19 cellular contexts compared by ENCODE assay signal in genomic region chr5:95803271-95804148, GRCh38. TPM values are rescaled to one million over a fixed set of nuclear protein-coding genes. Genes with fewer than 3 reads are reported as not detected.
DNase-seq lines count a peak whose midpoint lies in the region; ATAC-seq and TF ChIP-seq lines count a peak whose summit lies in the region.
"Had no signal": no experiment of that assay in that cellular context is flagged by ENCODE, and none has a peak within 500 bp of the region (broad histone marks: within the 10 kb centered on the region; RNA-seq: fewer than 3 reads in every experiment).

No MANE protein-coding gene starts in this region.

- H3K4me1 ChIP-seq in RWPE2 (ENCODE audit: insufficient read depth, poor library complexity, severe bottlenecking) (no peaks in the 10 kb centered on the region), right lobe of liver (peaks cover 0 to 63% (median 27%) of the 10 kb centered on the region in 4 donors), stomach (peaks cover 3 to 39% (median 25%) of the 10 kb centered on the region in 4 donors)

- H3K27ac ChIP-seq in RWPE2 (ENCODE audit: poor library complexity, severe bottlenecking) (no peak overlapping the region), right lobe of liver (peak overlapping the region; percentile 32 to 81 (median 64)), stomach (peak overlapping the region in 1 of 5 donors; percentile 40)
- H3K27ac ChIP-seq: esophagus squamous epithelium, testis had no signal

- no peak overlapping the region for H3K4me3 Mint-ChIP-seq in stimulated activated naive CD8-positive, alpha-beta T cell treated with anti-CD3 and anti-CD28 coated beads, Interleukin-15, amount 100 ng/mL, for 72 hours
- H3K4me3 Mint-ChIP-seq: activated CD4-positive, alpha-beta T cell treated with anti-CD3 and anti-CD28 coated beads, Interleukin-2, amount 10 ng/mL, durations not matched to agents 7 days and 5 days; activated naive CD4-positive, alpha-beta T cell treated with anti-CD3 and anti-CD28 coated beads, Interleukin-2, amount 10 ng/mL, durations not matched to agents 7 days and 5 days; naive B cell had no signal

- intact Hi-C loops in cardiac septum (cut with DNase I) = no loop called here
- intact Hi-C loops in right lobe of liver (cut with DNase I) = no loop called here
- intact Hi-C loops in stomach (cut with DNase I; ENCODE audit: low total_unique reads) = no loop called here

- H3K4me3 ChIP-seq in RWPE2 (ENCODE audit: severe bottlenecking) (no peak overlapping the region), right lobe of liver (no peak overlapping the region), stomach (no peak overlapping the region)
- H3K4me3 ChIP-seq: esophagus squamous epithelium, testis had no signal

- WGBS in right lobe of liver (ENCODE audit: insufficient coverage, low coverage, low lambda C conversion rate, missing lambda C conversion rate) = 23% methylated on average over 5 of the region's 6 CpGs
- 52 to 66% (median 57%) methylated on average over 6 of the region's 6 CpGs for WGBS in stomach, 5 donors

- no peak for TF ChIP-seq POLR2A in right lobe of liver (IDR thresholded peaks at IDR 0.05)
- no peak for TF ChIP-seq POLR2A in stomach (IDR thresholded peaks at IDR 0.05)

- no peak for DNase-seq in RWPE2 (ENCODE audit: low spot score)
- DNase-seq in cardiac septum (ENCODE audit: low spot score) = peak; percentile 71
- DNase-seq in right lobe of liver = no peak
- DNase-seq in stomach = peak; percentile 43
- no peak for DNase-seq in stimulated activated naive CD8-positive, alpha-beta T cell treated with anti-CD3 and anti-CD28 coated beads, Interleukin-15, amount 100 ng/mL, for 72 hours
- DNase-seq in inferior parietal cortex (ENCODE audit: extremely low spot score) = no peak
- DNase-seq: activated CD4-positive, alpha-beta T cell treated with anti-CD3 and anti-CD28 coated beads, Interleukin-2, amount 10 ng/mL, durations not matched to agents 7 days and 5 days; activated naive CD4-positive, alpha-beta T cell treated with anti-CD3 and anti-CD28 coated beads, Interleukin-2, amount 10 ng/mL, durations not matched to agents 7 days and 5 days; activated T-cell treated with anti-CD3 and anti-CD28 coated beads for 4 hours; BE2C; dermis blood vessel endothelial cell; esophagus squamous epithelium; naive B cell; NCI-H2081 treated with DMSO at 0.1 percent for 48 hours; PC-3; stimulated activated CD4-positive, alpha-beta T cell treated with anti-CD3 and anti-CD28 coated beads, Interleukin-2, amount 100 ng/mL, for 48 hours; testis had no signal

- no peak for TF ChIP-seq EP300 in stomach (IDR thresholded peaks at IDR 0.05)

- no peaks in the 10 kb centered on the region for H3K9me3 Mint-ChIP-seq in stimulated activated naive CD8-positive, alpha-beta T cell treated with anti-CD3 and anti-CD28 coated beads, Interleukin-15, amount 100 ng/mL, for 72 hours
- H3K9me3 Mint-ChIP-seq: activated naive CD4-positive, alpha-beta T cell treated with anti-CD3 and anti-CD28 coated beads, Interleukin-2, amount 10 ng/mL, durations not matched to agents 7 days and 5 days; naive B cell had no signal

- ATAC-seq in RWPE2 (ENCODE audit: low read depth) (peak; percentile 19; the same call in 1 of the 3 replicates), right lobe of liver (peak; percentile 66 to 82 (median 78)), GM21423 (IDR thresholded peaks at IDR 0.05; ENCODE audit: unreplicated experiment) (no peak)
- no peak for ATAC-seq in stimulated activated naive CD8-positive, alpha-beta T cell treated with anti-CD3 and anti-CD28 coated beads, Interleukin-15, amount 100 ng/mL, for 72 hours
- ATAC-seq: PC-3, sciatic nerve had no signal

- H3K4me1 Mint-ChIP-seq in stimulated activated naive CD8-positive, alpha-beta T cell treated with anti-CD3 and anti-CD28 coated beads, Interleukin-15, amount 100 ng/mL, for 72 hours = peaks cover 8% of the 10 kb centered on the region

- no peaks in the 10 kb centered on the region for H3K27me3 Mint-ChIP-seq in stimulated activated naive CD8-positive, alpha-beta T cell treated with anti-CD3 and anti-CD28 coated beads, Interleukin-15, amount 100 ng/mL, for 72 hours
- H3K27me3 Mint-ChIP-seq: activated CD4-positive, alpha-beta T cell treated with anti-CD3 and anti-CD28 coated beads, Interleukin-2, amount 10 ng/mL, durations not matched to agents 7 days and 5 days; activated naive CD4-positive, alpha-beta T cell treated with anti-CD3 and anti-CD28 coated beads, Interleukin-2, amount 10 ng/mL, durations not matched to agents 7 days and 5 days; naive B cell had no signal

- no peaks in the 10 kb centered on the region for H3K36me3 ChIP-seq in RWPE2 (ENCODE audit: low read depth)
- no peaks in the 10 kb centered on the region for H3K36me3 ChIP-seq in right lobe of liver
- peaks cover 0 to 9% (median 0%) of the 10 kb centered on the region in 4 donors for H3K36me3 ChIP-seq in stomach
- H3K36me3 ChIP-seq: BE2C, esophagus squamous epithelium had no signal

- TF ChIP-seq CTCF in RWPE2 (IDR thresholded peaks at IDR 0.05; ENCODE audit: poor library complexity, severe bottlenecking) (no peak), right lobe of liver (IDR thresholded peaks at IDR 0.05) (no peak), stomach (IDR thresholded peaks at IDR 0.05) (no peak)

- H3K9me3 ChIP-seq in RWPE2 (ENCODE audit: severe bottlenecking) = no peaks in the 10 kb centered on the region
- H3K9me3 ChIP-seq in right lobe of liver = no peaks in the 10 kb centered on the region
- H3K9me3 ChIP-seq in stomach = no peaks in the 10 kb centered on the region
- H3K9me3 ChIP-seq: BE2C, esophagus squamous epithelium, testis had no signal

- no peak overlapping the region for H3K27ac Mint-ChIP-seq in stimulated activated naive CD8-positive, alpha-beta T cell treated with anti-CD3 and anti-CD28 coated beads, Interleukin-15, amount 100 ng/mL, for 72 hours

- H3K27me3 ChIP-seq in RWPE2 (ENCODE audit: insufficient read depth, poor library complexity, severe bottlenecking) (no peaks in the 10 kb centered on the region), right lobe of liver (no peaks in the 10 kb centered on the region), stomach (no peaks in the 10 kb centered on the region)
- H3K27me3 ChIP-seq: BE2C, esophagus squamous epithelium, testis had no signal

RNA-seq across cellular contexts. Expression of gene GLRX, which starts 19.0 kb away (rescaled TPM):
- total RNA-seq in cardiac septum = 119 TPM
- 100 to 1,000 TPM in 3 of 6 experiments, 10 to 100 TPM in 3; 40.2 to 228 (median 82.8) TPM for total RNA-seq in right lobe of liver
- 10 to 100 TPM; 11.3 to 30.4 (median 14.0) TPM for total RNA-seq in stomach
- polyA plus RNA-seq in stomach = 100 to 1,000 TPM in 1 of 3 donors, 10 to 100 TPM in 2; 51.0 to 211 (median 65.7) TPM

Comparison
In these comparisons a context has a peak if more than half of its experiments do, and no peak if none do; other contexts are left out.
1. ATAC-seq: peak in RWPE2 (single experiment) and right lobe of liver (4 of 4); none in stimulated activated naive CD8-positive, alpha-beta T cell treated with anti-CD3 and anti-CD28 coated beads, Interleukin-15, amount 100 ng/mL, for 72 hours (single experiment) and GM21423 (single experiment).
2. DNase-seq: peak in cardiac septum (single experiment) and stomach (single experiment); none in RWPE2 (single experiment), right lobe of liver (0 of 3), stimulated activated naive CD8-positive, alpha-beta T cell treated with anti-CD3 and anti-CD28 coated beads, Interleukin-15, amount 100 ng/mL, for 72 hours (0 of 2) and inferior parietal cortex (single experiment).